1 cellular context compared by ENCODE assay signal in the genomic region with DNA sequence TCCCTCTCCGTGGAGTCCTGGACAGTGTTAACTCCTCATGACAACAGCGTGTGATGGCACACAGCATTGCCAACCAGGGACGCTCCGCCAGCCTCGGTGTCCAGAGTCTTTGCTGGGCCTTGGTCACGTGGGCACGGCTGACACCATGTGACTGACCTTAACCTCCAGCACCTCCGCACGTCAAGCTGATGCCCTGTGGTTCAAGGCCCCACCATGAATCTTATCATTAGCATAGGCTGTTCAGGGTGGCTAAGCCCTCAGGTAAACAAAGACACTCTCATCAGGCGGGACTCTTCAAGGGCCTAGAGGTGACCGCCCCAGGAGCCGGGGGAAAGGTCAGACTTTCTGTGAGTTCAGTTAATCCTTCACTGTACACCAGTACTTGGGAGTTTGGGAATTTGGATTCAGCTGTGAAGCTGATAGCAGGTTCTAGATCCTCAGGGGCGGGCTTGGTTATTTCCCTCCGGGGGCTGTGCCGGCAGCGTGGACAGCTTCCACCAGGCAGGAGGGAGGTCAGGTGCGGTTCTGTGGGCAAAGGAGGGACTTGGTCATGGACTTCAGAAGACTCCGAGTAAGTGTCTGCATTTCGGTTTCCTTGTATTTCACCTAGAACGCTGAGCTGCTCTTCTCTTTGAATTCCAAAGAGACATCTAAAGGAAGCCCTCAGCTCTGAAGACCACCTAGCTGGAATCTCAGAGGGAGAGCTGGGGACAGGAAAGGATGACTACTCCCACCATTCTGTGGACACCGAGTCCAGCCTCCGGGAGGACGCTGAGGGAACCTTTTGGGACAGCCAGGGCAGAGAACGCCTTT.
TF ChIP-seq lines count a peak whose summit lies in the region.

No MANE protein-coding gene starts in this region.

TF ChIP-seq in HepG2, 621 proteins besides CTCF, POLR2A, EP300 and RAD21 (continued from another document and continues in another):
- TF ChIP-seq, protein P1, sequence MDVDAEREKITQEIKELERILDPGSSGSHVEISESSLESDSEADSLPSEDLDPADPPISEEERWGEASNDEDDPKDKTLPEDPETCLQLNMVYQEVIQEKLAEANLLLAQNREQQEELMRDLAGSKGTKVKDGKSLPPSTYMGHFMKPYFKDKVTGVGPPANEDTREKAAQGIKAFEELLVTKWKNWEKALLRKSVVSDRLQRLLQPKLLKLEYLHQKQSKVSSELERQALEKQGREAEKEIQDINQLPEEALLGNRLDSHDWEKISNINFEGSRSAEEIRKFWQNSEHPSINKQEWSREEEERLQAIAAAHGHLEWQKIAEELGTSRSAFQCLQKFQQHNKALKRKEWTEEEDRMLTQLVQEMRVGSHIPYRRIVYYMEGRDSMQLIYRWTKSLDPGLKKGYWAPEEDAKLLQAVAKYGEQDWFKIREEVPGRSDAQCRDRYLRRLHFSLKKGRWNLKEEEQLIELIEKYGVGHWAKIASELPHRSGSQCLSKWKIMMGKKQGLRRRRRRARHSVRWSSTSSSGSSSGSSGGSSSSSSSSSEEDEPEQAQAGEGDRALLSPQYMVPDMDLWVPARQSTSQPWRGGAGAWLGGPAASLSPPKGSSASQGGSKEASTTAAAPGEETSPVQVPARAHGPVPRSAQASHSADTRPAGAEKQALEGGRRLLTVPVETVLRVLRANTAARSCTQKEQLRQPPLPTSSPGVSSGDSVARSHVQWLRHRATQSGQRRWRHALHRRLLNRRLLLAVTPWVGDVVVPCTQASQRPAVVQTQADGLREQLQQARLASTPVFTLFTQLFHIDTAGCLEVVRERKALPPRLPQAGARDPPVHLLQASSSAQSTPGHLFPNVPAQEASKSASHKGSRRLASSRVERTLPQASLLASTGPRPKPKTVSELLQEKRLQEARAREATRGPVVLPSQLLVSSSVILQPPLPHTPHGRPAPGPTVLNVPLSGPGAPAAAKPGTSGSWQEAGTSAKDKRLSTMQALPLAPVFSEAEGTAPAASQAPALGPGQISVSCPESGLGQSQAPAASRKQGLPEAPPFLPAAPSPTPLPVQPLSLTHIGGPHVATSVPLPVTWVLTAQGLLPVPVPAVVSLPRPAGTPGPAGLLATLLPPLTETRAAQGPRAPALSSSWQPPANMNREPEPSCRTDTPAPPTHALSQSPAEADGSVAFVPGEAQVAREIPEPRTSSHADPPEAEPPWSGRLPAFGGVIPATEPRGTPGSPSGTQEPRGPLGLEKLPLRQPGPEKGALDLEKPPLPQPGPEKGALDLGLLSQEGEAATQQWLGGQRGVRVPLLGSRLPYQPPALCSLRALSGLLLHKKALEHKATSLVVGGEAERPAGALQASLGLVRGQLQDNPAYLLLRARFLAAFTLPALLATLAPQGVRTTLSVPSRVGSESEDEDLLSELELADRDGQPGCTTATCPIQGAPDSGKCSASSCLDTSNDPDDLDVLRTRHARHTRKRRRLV (CRISPR knock-in tag; IDR thresholded peaks at IDR 0.05), result peak; percentile 61; the same call in 1 of the 2 replicates
- TF ChIP-seq POLR2AphosphoS2 (IDR thresholded peaks at IDR 0.05; ENCODE audit: low read depth, low read length) (no peak), ZNF264 (CRISPR knock-in tag; IDR thresholded peaks at IDR 0.05) (peak; percentile 91), FOXM1 (CRISPR knock-in tag; IDR thresholded peaks at IDR 0.05) (no peak), MEF2D (CRISPR knock-in tag; IDR thresholded peaks at IDR 0.05) (peak; percentile 98), PHF21A (CRISPR knock-in tag; IDR thresholded peaks at IDR 0.05) (peak; percentile 99), TEAD2 (CRISPR knock-in tag; IDR thresholded peaks at IDR 0.05) (no peak), PHF8 (CRISPR knock-in tag; IDR thresholded peaks at IDR 0.05) (peak; percentile 64; the same call in 1 of the 2 replicates), MTF1 (CRISPR knock-in tag; IDR thresholded peaks at IDR 0.05) (no peak; the same call in 1 of the 2 replicates), ZNF530 (CRISPR knock-in tag; IDR thresholded peaks at IDR 0.05; ENCODE audit: low read depth) (no peak), CENPT (CRISPR knock-in tag; IDR thresholded peaks at IDR 0.05; ENCODE audit: low read depth) (no peak), ZBTB3 (CRISPR knock-in tag; IDR thresholded peaks at IDR 0.05; ENCODE audit: borderline replicate concordance, low read depth) (peak; percentile 90; the same call in 1 of the 2 replicates), KDM5B (CRISPR knock-in tag; IDR thresholded peaks at IDR 0.05; ENCODE audit: borderline replicate concordance) (peak; percentile 95), HOXA5 (CRISPR knock-in tag; IDR thresholded peaks at IDR 0.05) (peak; percentile 88), ZSCAN31 (CRISPR knock-in tag; IDR thresholded peaks at IDR 0.05; ENCODE audit: low read depth) (peak; percentile 97), ZNF644 (CRISPR knock-in tag; IDR thresholded peaks at IDR 0.05; ENCODE audit: low read depth) (0 out of 2 replicates have a peak, but pooled peaks have one; percentile 24)
- TF ChIP-seq, protein P2, sequence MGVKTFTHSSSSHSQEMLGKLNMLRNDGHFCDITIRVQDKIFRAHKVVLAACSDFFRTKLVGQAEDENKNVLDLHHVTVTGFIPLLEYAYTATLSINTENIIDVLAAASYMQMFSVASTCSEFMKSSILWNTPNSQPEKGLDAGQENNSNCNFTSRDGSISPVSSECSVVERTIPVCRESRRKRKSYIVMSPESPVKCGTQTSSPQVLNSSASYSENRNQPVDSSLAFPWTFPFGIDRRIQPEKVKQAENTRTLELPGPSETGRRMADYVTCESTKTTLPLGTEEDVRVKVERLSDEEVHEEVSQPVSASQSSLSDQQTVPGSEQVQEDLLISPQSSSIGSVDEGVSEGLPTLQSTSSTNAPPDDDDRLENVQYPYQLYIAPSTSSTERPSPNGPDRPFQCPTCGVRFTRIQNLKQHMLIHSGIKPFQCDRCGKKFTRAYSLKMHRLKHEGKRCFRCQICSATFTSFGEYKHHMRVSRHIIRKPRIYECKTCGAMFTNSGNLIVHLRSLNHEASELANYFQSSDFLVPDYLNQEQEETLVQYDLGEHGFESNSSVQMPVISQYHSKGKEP (CRISPR knock-in tag; IDR thresholded peaks at IDR 0.05), result no peak
- TF ChIP-seq, protein P3, sequence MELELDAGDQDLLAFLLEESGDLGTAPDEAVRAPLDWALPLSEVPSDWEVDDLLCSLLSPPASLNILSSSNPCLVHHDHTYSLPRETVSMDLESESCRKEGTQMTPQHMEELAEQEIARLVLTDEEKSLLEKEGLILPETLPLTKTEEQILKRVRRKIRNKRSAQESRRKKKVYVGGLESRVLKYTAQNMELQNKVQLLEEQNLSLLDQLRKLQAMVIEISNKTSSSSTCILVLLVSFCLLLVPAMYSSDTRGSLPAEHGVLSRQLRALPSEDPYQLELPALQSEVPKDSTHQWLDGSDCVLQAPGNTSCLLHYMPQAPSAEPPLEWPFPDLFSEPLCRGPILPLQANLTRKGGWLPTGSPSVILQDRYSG (CRISPR knock-in tag; IDR thresholded peaks at IDR 0.05), result no peak
- TF ChIP-seq, protein P4, sequence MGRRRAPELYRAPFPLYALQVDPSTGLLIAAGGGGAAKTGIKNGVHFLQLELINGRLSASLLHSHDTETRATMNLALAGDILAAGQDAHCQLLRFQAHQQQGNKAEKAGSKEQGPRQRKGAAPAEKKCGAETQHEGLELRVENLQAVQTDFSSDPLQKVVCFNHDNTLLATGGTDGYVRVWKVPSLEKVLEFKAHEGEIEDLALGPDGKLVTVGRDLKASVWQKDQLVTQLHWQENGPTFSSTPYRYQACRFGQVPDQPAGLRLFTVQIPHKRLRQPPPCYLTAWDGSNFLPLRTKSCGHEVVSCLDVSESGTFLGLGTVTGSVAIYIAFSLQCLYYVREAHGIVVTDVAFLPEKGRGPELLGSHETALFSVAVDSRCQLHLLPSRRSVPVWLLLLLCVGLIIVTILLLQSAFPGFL (CRISPR knock-in tag; IDR thresholded peaks at IDR 0.05), result no peak
- TF ChIP-seq, protein P5, sequence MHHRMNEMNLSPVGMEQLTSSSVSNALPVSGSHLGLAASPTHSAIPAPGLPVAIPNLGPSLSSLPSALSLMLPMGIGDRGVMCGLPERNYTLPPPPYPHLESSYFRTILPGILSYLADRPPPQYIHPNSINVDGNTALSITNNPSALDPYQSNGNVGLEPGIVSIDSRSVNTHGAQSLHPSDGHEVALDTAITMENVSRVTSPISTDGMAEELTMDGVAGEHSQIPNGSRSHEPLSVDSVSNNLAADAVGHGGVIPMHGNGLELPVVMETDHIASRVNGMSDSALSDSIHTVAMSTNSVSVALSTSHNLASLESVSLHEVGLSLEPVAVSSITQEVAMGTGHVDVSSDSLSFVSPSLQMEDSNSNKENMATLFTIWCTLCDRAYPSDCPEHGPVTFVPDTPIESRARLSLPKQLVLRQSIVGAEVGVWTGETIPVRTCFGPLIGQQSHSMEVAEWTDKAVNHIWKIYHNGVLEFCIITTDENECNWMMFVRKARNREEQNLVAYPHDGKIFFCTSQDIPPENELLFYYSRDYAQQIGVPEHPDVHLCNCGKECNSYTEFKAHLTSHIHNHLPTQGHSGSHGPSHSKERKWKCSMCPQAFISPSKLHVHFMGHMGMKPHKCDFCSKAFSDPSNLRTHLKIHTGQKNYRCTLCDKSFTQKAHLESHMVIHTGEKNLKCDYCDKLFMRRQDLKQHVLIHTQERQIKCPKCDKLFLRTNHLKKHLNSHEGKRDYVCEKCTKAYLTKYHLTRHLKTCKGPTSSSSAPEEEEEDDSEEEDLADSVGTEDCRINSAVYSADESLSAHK (CRISPR knock-in tag; IDR thresholded peaks at IDR 0.05; ENCODE audit: borderline replicate concordance), result peak; percentile 21; the same call in 1 of the 2 replicates
- TF ChIP-seq, protein P6, sequence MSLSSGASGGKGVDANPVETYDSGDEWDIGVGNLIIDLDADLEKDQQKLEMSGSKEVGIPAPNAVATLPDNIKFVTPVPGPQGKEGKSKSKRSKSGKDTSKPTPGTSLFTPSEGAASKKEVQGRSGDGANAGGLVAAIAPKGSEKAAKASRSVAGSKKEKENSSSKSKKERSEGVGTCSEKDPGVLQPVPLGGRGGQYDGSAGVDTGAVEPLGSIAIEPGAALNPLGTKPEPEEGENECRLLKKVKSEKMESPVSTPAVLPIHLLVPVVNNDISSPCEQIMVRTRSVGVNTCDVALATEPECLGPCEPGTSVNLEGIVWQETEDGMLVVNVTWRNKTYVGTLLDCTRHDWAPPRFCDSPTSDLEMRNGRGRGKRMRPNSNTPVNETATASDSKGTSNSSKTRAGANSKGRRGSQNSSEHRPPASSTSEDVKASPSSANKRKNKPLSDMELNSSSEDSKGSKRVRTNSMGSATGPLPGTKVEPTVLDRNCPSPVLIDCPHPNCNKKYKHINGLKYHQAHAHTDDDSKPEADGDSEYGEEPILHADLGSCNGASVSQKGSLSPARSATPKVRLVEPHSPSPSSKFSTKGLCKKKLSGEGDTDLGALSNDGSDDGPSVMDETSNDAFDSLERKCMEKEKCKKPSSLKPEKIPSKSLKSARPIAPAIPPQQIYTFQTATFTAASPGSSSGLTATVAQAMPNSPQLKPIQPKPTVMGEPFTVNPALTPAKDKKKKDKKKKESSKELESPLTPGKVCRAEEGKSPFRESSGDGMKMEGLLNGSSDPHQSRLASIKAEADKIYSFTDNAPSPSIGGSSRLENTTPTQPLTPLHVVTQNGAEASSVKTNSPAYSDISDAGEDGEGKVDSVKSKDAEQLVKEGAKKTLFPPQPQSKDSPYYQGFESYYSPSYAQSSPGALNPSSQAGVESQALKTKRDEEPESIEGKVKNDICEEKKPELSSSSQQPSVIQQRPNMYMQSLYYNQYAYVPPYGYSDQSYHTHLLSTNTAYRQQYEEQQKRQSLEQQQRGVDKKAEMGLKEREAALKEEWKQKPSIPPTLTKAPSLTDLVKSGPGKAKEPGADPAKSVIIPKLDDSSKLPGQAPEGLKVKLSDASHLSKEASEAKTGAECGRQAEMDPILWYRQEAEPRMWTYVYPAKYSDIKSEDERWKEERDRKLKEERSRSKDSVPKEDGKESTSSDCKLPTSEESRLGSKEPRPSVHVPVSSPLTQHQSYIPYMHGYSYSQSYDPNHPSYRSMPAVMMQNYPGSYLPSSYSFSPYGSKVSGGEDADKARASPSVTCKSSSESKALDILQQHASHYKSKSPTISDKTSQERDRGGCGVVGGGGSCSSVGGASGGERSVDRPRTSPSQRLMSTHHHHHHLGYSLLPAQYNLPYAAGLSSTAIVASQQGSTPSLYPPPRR (CRISPR knock-in tag; IDR thresholded peaks at IDR 0.05; ENCODE audit: borderline replicate concordance), result peak; percentile 100
- TF ChIP-seq, protein P7, sequence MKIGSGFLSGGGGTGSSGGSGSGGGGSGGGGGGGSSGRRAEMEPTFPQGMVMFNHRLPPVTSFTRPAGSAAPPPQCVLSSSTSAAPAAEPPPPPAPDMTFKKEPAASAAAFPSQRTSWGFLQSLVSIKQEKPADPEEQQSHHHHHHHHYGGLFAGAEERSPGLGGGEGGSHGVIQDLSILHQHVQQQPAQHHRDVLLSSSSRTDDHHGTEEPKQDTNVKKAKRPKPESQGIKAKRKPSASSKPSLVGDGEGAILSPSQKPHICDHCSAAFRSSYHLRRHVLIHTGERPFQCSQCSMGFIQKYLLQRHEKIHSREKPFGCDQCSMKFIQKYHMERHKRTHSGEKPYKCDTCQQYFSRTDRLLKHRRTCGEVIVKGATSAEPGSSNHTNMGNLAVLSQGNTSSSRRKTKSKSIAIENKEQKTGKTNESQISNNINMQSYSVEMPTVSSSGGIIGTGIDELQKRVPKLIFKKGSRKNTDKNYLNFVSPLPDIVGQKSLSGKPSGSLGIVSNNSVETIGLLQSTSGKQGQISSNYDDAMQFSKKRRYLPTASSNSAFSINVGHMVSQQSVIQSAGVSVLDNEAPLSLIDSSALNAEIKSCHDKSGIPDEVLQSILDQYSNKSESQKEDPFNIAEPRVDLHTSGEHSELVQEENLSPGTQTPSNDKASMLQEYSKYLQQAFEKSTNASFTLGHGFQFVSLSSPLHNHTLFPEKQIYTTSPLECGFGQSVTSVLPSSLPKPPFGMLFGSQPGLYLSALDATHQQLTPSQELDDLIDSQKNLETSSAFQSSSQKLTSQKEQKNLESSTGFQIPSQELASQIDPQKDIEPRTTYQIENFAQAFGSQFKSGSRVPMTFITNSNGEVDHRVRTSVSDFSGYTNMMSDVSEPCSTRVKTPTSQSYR (CRISPR knock-in tag; IDR thresholded peaks at IDR 0.05; ENCODE audit: borderline replicate concordance), result peak; percentile 95
- TF ChIP-seq, protein P8, sequence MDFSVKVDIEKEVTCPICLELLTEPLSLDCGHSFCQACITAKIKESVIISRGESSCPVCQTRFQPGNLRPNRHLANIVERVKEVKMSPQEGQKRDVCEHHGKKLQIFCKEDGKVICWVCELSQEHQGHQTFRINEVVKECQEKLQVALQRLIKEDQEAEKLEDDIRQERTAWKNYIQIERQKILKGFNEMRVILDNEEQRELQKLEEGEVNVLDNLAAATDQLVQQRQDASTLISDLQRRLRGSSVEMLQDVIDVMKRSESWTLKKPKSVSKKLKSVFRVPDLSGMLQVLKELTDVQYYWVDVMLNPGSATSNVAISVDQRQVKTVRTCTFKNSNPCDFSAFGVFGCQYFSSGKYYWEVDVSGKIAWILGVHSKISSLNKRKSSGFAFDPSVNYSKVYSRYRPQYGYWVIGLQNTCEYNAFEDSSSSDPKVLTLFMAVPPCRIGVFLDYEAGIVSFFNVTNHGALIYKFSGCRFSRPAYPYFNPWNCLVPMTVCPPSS (IDR thresholded peaks at IDR 0.05), result no peak
- TF ChIP-seq, protein P9, sequence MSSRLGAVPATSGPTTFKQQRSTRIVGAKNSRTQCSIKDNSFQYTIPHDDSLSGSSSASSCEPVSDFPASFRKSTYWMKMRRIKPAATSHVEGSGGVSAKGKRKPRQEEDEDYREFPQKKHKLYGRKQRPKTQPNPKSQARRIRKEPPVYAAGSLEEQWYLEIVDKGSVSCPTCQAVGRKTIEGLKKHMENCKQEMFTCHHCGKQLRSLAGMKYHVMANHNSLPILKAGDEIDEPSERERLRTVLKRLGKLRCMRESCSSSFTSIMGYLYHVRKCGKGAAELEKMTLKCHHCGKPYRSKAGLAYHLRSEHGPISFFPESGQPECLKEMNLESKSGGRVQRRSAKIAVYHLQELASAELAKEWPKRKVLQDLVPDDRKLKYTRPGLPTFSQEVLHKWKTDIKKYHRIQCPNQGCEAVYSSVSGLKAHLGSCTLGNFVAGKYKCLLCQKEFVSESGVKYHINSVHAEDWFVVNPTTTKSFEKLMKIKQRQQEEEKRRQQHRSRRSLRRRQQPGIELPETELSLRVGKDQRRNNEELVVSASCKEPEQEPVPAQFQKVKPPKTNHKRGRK (CRISPR knock-in tag; IDR thresholded peaks at IDR 0.05), result no peak
- TF ChIP-seq, protein P10, sequence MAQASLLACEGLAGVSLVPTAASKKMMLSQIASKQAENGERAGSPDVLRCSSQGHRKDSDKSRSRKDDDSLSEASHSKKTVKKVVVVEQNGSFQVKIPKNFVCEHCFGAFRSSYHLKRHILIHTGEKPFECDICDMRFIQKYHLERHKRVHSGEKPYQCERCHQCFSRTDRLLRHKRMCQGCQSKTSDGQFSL (CRISPR knock-in tag; IDR thresholded peaks at IDR 0.05), result no peak
